Comparison of ENCODE assay signal across 1 cellular context in the genomic region with DNA sequence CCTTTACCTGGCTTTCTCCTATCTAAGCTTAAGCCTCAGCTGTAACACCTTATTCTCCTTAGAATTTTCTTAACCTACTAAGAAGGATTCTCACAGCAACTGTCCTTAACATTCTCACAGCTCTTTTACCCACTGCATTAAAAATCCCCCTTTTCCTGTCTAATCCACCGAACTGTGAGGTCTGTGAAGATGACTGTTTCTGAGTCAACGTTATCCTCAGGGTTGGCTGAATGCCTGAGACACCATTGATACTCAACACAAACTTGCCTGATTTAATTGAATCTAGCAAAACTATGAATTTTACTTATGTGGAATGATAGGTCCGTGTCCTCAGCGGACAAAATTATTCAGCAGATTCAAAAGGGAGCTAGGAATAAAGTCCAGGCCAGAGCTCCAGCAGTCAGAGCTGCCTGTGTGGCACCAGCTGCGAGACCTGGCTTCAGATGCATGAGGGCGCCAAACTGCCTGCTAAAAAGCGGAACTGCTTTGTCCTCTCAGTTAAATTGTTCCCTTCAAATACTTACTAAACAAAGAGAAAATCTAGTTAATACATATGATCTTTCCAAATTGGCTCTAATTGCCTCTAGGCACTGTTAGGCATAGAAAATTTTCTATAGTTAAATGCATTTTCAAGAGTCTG.
TF ChIP-seq lines count a peak whose summit lies in the region.

No MANE protein-coding gene starts in this region.

TF ChIP-seq in SK-N-SH, 30 proteins besides CTCF, POLR2A, EP300 and RAD21 (continued from another document):
- 0 out of 2 replicates have a peak, but pooled peaks have one; percentile 10 for TF ChIP-seq SMC3 (IDR thresholded peaks at IDR 0.05; ENCODE audit: low read depth, low read length)
